ENCODE assay signal across 20 cellular contexts in genomic region chr3:107634142-107634489, GRCh38.
DNase-seq lines count a peak whose midpoint lies in the region; ATAC-seq, FAIRE-seq and TF ChIP-seq lines count a peak whose summit lies in the region.
"Had no signal": no experiment of that assay in that cellular context is flagged by ENCODE, and none has a peak within 500 bp of the region (broad histone marks: within the 10 kb centered on the region; RNA-seq: fewer than 3 reads in every experiment).

No MANE protein-coding gene starts in this region.

- peaks cover 0 to 3% of the 10 kb centered on the region in 2 donors for H3K4me1 ChIP-seq in kidney (ENCODE audit: control insufficient read depth in 1 of 2, insufficient read depth in 1 of 2, low read depth in 1 of 2, low read length in 2 of 2)
- H3K4me1 ChIP-seq: transverse colon had no signal

- H3K9ac ChIP-seq in kidney (ENCODE audit: low read length in 2 of 2), result no peak overlapping the region

- ATAC-seq in GM18499 (IDR thresholded peaks at IDR 0.05; ENCODE audit: insufficient read depth, unreplicated experiment) (peak; percentile 28), GM19468 (IDR thresholded peaks at IDR 0.05; ENCODE audit: extremely low read depth, unreplicated experiment) (peak; percentile 26), HG02884 (IDR thresholded peaks at IDR 0.05; ENCODE audit: unreplicated experiment) (peak; percentile 48), HG03460 (IDR thresholded peaks at IDR 0.05; ENCODE audit: unreplicated experiment) (peak; percentile 28)
- ATAC-seq: gastrocnemius medialis, left cardiac atrium had no signal

- FAIRE-seq in kidney (lab: Jason Lieb, UNC), result no peak
- FAIRE-seq: HTR-8/SVneo had no signal

- intact Hi-C loops in kidney (cut with DNase I), result no loop called here
- intact Hi-C loops in posterior vena cava (cut with DNase I), result no loop called here

- no peak overlapping the region for H3K4me3 ChIP-seq in kidney (ENCODE audit: low read length in 2 of 2)
- H3K4me3 ChIP-seq: gastrocnemius medialis, SJSA1, transverse colon had no signal

- no peak overlapping the region for H3K27ac ChIP-seq in kidney (ENCODE audit: low read depth in 2 of 2, low read length in 2 of 2)
- H3K27ac ChIP-seq: gastrocnemius medialis, SJSA1, transverse colon had no signal

- no peak for TF ChIP-seq CTCF in kidney (IDR thresholded peaks at IDR 0.05; ENCODE audit: borderline replicate concordance, extremely low read depth, insufficient read depth)

- in situ Hi-C loops in G401 (cut with HindIII; ENCODE audit: low sequenced_read_pairs), result no loop called here

- no peaks in the 10 kb centered on the region for H3K36me3 ChIP-seq in kidney (ENCODE audit: control insufficient read depth in 1 of 2, insufficient read depth in 2 of 2, low read length in 2 of 2)
- H3K36me3 ChIP-seq: gastrocnemius medialis, SJSA1, transverse colon had no signal

- no peaks in the 10 kb centered on the region for H3K9me3 ChIP-seq in kidney (ENCODE audit: control insufficient read depth in 1 of 2, low read length in 2 of 2)
- H3K9me3 ChIP-seq: gastrocnemius medialis, SJSA1, transverse colon had no signal

- DNase-seq in hippocampal formation (lab: John Stamatoyannopoulos, UW) (no peak), kidney (no peak), posterior vena cava (ENCODE audit: low spot score) (no peak), G401 (ENCODE audit: low spot score) (no peak)
- DNase-seq: activated CD4-positive, CD25-positive, alpha-beta regulatory T cell; activated T-cell treated with anti-CD3 and anti-CD28 coated beads, Interleukin-2, amount 50 U/mL, for 4 hours; anterior cingulate cortex; DMS79 treated with DMSO at 0.1 percent for 48 hours; gastrocnemius medialis; left cardiac atrium; NCI-H1092 treated with DMSO at 0.1 percent for 48 hours; NCI-H524 treated with DMSO at 0.1 percent for 48 hours; nephron progenitor cell; transverse colon had no signal
